In the genomic region with DNA sequence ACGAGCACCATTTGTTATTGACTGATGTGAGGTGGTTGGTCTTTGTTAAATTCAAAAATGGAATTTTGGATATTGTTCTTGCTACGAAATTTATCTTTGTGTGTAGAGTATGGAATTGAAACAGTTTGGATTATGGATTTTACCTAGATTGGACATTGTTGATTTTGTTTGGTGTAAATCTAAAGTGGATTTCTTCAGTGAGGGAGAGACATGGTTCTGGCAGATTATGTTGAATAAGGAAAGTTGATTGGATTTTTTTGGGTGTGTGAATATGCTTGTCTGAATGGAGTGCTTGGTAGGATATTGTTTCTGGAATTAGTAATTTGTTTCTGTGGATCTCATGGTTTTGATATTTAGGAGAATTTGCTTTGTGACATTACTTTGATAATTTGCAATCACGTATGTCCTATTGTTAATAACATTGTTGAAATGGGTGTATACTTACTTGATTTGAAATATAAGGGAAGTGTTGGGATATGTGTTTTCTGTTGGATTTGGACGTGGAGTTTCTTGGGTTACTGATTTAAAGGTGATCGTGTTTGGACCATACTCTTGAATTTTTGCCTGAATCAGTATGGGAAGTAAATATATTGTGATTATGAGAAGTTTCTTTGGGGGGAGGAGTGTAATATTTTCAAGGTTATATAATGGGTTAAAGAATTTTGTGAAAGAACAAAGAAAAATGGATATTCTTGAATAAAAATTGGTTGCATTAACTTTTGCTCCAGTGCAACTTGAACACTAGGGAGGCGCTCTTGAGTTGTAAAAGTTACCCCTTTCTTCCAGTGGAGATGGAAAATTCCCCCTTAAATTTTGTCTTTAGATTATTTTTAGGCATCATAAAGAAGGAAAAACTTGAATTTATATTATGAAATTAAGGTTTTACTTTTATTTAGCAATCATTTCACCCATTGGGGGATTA, we compare ENCODE assay signal across 1 cellular context.
TF ChIP-seq lines count a peak whose summit lies in the region.

No MANE protein-coding gene starts in this region.

TF ChIP-seq in A549, 52 proteins besides CTCF, POLR2A, EP300 and RAD21 (continued from another document):
- TF ChIP-seq, protein P1, sequence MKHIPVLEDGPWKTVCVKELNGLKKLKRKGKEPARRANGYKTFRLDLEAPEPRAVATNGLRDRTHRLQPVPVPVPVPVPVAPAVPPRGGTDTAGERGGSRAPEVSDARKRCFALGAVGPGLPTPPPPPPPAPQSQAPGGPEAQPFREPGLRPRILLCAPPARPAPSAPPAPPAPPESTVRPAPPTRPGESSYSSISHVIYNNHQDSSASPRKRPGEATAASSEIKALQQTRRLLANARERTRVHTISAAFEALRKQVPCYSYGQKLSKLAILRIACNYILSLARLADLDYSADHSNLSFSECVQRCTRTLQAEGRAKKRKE (CRISPR knock-in tag; IDR thresholded peaks at IDR 0.05; ENCODE audit: low read depth) = peak; percentile 59; the same call in 1 of the 2 replicates
- TF ChIP-seq RCOR1 (IDR thresholded peaks at IDR 0.05; ENCODE audit: low read depth, low read length) (0 out of 2 replicates have a peak, but pooled peaks have one; percentile 73), HOXB13 (CRISPR knock-in tag; IDR thresholded peaks at IDR 0.05; ENCODE audit: low read depth) (no peak), FOXS1 (CRISPR knock-in tag; IDR thresholded peaks at IDR 0.05) (peak; percentile 74; the same call in 1 of the 2 replicates), NFE2L2 (conservative IDR thresholded peaks at IDR 0.05; ENCODE audit: low read length) (no peak)
